Comparison of ENCODE assay signal across 18 cellular contexts in the genomic region with DNA sequence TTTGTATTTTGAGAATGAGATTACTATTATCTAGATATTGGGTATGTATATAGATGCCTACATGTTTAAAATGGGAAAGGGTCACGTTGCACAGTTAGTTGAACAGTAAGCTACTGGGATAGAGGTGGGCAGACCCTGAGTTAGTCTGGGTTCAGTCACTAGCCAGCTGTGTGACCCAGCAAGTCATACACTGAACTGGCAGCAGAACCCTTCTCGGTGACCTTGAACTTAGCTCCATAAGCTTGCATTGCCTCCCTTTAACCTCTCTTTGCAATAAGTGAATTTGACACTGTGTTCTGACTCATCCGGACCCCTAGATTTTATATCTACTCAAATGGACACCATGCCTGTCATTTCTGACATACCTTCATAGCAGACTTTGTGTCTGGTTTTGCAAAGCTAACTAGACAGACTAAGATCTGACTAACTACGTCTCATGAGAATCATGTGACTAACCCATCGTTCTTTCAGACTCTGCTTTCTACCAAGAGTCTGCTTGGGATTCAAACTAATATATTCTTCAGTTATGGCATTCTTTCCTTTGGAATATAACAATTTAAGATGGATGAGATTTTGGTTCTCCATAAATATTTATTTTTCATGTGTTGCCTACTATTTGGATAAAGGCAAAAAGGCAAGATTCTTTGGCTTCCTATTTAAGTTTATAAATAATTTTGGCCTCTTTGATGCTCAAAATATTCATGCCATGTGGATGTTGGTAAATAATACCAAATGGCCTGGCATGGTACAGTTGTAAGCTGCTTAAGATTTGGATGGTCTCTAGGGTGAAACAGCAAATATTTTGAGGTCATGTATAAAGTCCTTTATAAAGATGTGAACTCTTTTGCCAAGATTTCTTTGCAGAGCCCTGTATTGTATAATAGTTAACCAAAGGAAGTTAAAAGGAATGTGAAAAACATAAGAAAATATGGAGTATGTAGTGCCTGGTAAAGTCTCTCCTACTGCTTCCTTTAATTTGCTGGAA.
DNase-seq lines count a peak whose midpoint lies in the region; ATAC-seq and TF ChIP-seq lines count a peak whose summit lies in the region.
"Had no signal": no experiment of that assay in that cellular context is flagged by ENCODE, and none has a peak within 500 bp of the region (broad histone marks: within the 10 kb centered on the region; RNA-seq: fewer than 3 reads in every experiment).

No MANE protein-coding gene starts in this region.

- no peak overlapping the region for H3K4me3 ChIP-seq in brain microvascular endothelial cell (ENCODE audit: low read depth, low read length)
- H3K4me3 ChIP-seq: BLaER1 treated with 17β-estradiol and CSF1 and Interleukin-3, amounts not matched to agents 10 nM and 100 nM; SJCRH30 had no signal

- in situ Hi-C loops in brain microvascular endothelial cell (cut with HindIII; ENCODE audit: low pct_ligation_motif_present, low sequenced_read_pairs) = no loop called here

- CTCF ChIA-PET in MCF 10A (lab: Yijun Ruan, JAX) = no interaction called here

- H3K36me3 ChIP-seq in brain microvascular endothelial cell (replicated peaks) = no peaks in the 10 kb centered on the region
- H3K36me3 ChIP-seq: BLaER1 treated with 17β-estradiol and CSF1 and Interleukin-3, amounts not matched to agents 10 nM and 100 nM; SJCRH30 had no signal

- H3K36me3 Mint-ChIP-seq in MCF 10A (ENCODE audit: insufficient read depth, unreplicated experiment) = no peaks in the 10 kb centered on the region
- H3K36me3 Mint-ChIP-seq: IgD-negative memory B cell had no signal

- H3K4me3 Mint-ChIP-seq in MCF 10A (ENCODE audit: unreplicated experiment) = no peak overlapping the region
- H3K4me3 Mint-ChIP-seq: HFFc6, IgD-negative memory B cell had no signal

- POLR2A ChIA-PET in MCF 10A (lab: Yijun Ruan, JAX) = interaction anchor here (0.6 to 1.6 kb wide), 2 partner anchors 10 to 32 kb away, joined by 4 read pairs; no protein-coding TSS in a partner anchor

- H3K9me3 Mint-ChIP-seq in MCF 10A (ENCODE audit: unreplicated experiment) = peaks cover 7% of the 10 kb centered on the region
- H3K9me3 Mint-ChIP-seq: HFFc6 had no signal

- ATAC-seq in left lobe of liver (peak; percentile 62), left ventricle myocardium superior (no peak)

- peak overlapping the region; percentile 6 for H3K27ac ChIP-seq in brain microvascular endothelial cell
- H3K27ac ChIP-seq: BLaER1 treated with 17β-estradiol and CSF1 and Interleukin-3, amounts not matched to agents 10 nM and 100 nM; RWPE1; SJCRH30 had no signal

- H3K27ac Mint-ChIP-seq in MCF 10A (ENCODE audit: low read depth, unreplicated experiment) = no peak overlapping the region
- H3K27ac Mint-ChIP-seq: HFFc6, IgD-negative memory B cell had no signal

- intact Hi-C loops in left ventricle myocardium superior (cut with micrococcal nuclease) = no loop called here
- intact Hi-C loops in MCF 10A (cut with micrococcal nuclease) = no loop called here

- BruUV-seq in MCF 10A (replicated peaks; lab: Mats Ljungman, UMichigan) = no TSS peak

- H3K4me1 Mint-ChIP-seq in MCF 10A (ENCODE audit: insufficient read depth, unreplicated experiment) = no peaks in the 10 kb centered on the region
- H3K4me1 Mint-ChIP-seq: IgD-negative memory B cell had no signal

- H3K27me3 ChIP-seq in brain microvascular endothelial cell (replicated peaks) = no peaks in the 10 kb centered on the region
- H3K27me3 ChIP-seq: BLaER1 treated with 17β-estradiol and CSF1 and Interleukin-3, amounts not matched to agents 10 nM and 100 nM; SJCRH30 had no signal

- DNase-seq in HS-27A (ENCODE audit: low read depth) (peak; percentile 2), brain microvascular endothelial cell (peak; percentile 37), left lobe of liver (ENCODE audit: low spot score) (no peak), left ventricle myocardium superior (no peak), NCI-H1092 (lab: John Stamatoyannopoulos, UW) (no peak), MCF 10A (ENCODE audit: unreplicated experiment) (no peak), GM20000 (ENCODE audit: low spot score) (no peak)
- DNase-seq: DMS 273 treated with DMSO at 0.1 percent for 48 hours; EL; HFFc6; NCI-H2107; NCI-H345; NCI-H526 treated with DMSO at 0.1 percent for 48 hours; NK-92 treated with Interleukin-12 subunit alpha and Interleukin-12 subunit beta, amount 100 ng/mL, for 24 hours had no signal

- no peak for TF ChIP-seq CTCF in brain microvascular endothelial cell (IDR thresholded peaks at IDR 0.05; ENCODE audit: low read depth, low read length, missing control alignments)
- no peak for TF ChIP-seq CTCF in MCF 10A (IDR thresholded peaks at IDR 0.05; ENCODE audit: unreplicated experiment)
- TF ChIP-seq CTCF in GM20000 (IDR thresholded peaks at IDR 0.05; ENCODE audit: extremely low read depth, missing control alignments) = no peak

- H3K27me3 Mint-ChIP-seq in MCF 10A (ENCODE audit: insufficient read depth, unreplicated experiment) = no peaks in the 10 kb centered on the region

Comparison
In these comparisons a context has a peak if more than half of its experiments do, and no peak if none do; other contexts are left out.
1. DNase-seq: peak in HS-27A (single experiment) and brain microvascular endothelial cell (single experiment); none in left lobe of liver (single experiment), left ventricle myocardium superior (single experiment), NCI-H1092 (single experiment), MCF 10A (single experiment) and GM20000 (single experiment).